ENCODE assay signal across 12 cellular contexts in the genomic region with DNA sequence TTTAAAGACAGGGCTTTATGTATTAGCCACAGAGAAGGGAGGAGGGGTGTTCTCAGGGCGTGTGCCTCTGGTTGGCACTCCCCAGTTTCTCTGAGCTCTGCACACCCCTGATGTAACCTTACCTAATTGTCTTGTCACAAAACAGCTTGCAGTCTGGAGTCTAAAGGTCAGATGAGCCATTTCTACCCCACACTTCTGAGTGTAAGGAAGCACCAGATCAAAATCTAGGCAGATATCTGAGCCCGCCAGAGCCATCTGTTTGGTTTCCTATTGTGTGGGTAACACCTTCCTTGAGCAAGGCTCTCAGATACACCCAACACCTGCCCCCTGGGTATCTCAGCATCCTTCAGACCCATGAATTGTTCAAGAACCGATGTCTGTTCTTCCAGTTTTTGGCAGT. TPM values are rescaled to one million over a fixed set of nuclear protein-coding genes. Genes with fewer than 3 reads are reported as not detected.
DNase-seq lines count a peak whose midpoint lies in the region; ATAC-seq and TF ChIP-seq lines count a peak whose summit lies in the region.
"Had no signal": no experiment of that assay in that cellular context is flagged by ENCODE, and none has a peak within 500 bp of the region (broad histone marks: within the 10 kb centered on the region; RNA-seq: fewer than 3 reads in every experiment).

No MANE protein-coding gene starts in this region.

- no peak for TF ChIP-seq CTCF in activated B cell treated with CpG ODN at 0.5 μM for 24 hours (IDR thresholded peaks at IDR 0.05)
- TF ChIP-seq CTCF in prostate gland (IDR thresholded peaks at IDR 0.05), result no peak

- peaks cover 4% of the 10 kb centered on the region for H3K27me3 Mint-ChIP-seq in activated B cell treated with CpG ODN at 0.5 μM for 24 hours

- H3K27me3 ChIP-seq in esophagus (ENCODE audit: control insufficient read depth in 1 of 2, insufficient read depth in 2 of 2, low read length in 2 of 2), result no peaks in the 10 kb centered on the region
- no peaks in the 10 kb centered on the region for H3K27me3 ChIP-seq in prostate gland (replicated peaks; ENCODE audit: insufficient read depth)
- H3K27me3 ChIP-seq: brain microvascular endothelial cell, gastroesophageal sphincter had no signal

- 38 to 48% methylated on average over 3 of the region's 3 CpGs for WGBS in esophagus, 2 donors
- WGBS in prostate gland, result 66% methylated on average over 3 of the region's 3 CpGs

- TF ChIP-seq POLR2A in prostate gland (IDR thresholded peaks at IDR 0.05), result no peak

- no peaks in the 10 kb centered on the region for H3K36me3 Mint-ChIP-seq in activated B cell treated with CpG ODN at 0.5 μM for 24 hours (ENCODE audit: low read depth)

- intact Hi-C loops in activated B cell treated with CpG ODN at 0.5 μM for 24 hours (cut with micrococcal nuclease), result no loop called here
- intact Hi-C loops in prostate gland (cut with DNase I), result no loop called here

- peak; percentile 67 for DNase-seq in activated CD8-positive, alpha-beta memory T cell treated with anti-CD3 and anti-CD28 coated beads for 24 hours
- DNase-seq in activated CD8-positive, alpha-beta memory T cell treated with anti-CD3 and anti-CD28 coated beads, Interleukin-2, amount 50 U/mL, for 4 hours, result no peak
- DNase-seq in activated B cell treated with CpG ODN at 0.5 μM for 24 hours (no peak), NCI-H2227 treated with DMSO at 0.1 percent for 48 hours (lab: John Stamatoyannopoulos, UW) (no peak), COLO829 (ENCODE audit: low spot score) (no peak), prostate gland (ENCODE audit: low spot score) (no peak)
- DNase-seq in stimulated activated naive CD8-positive, alpha-beta T cell treated with anti-CD3 and anti-CD28 coated beads, Interleukin-15, Interleukin-2, amounts not matched to agents 100 U/mL and 50 U/mL, for 24 hours, result peak; percentile 60
- DNase-seq: brain microvascular endothelial cell, HCEC 1CT, NCI-H446 treated with DMSO at 0.1 percent for 48 hours had no signal

- H3K9me3 ChIP-seq in esophagus (ENCODE audit: control insufficient read depth in 2 of 2, insufficient read depth in 1 of 2, low read depth in 1 of 2, low read length in 1 of 2) (no peaks in the 10 kb centered on the region), prostate gland (no peaks in the 10 kb centered on the region)
- H3K9me3 ChIP-seq: gastroesophageal sphincter had no signal

- no peaks in the 10 kb centered on the region for H3K9me3 Mint-ChIP-seq in activated B cell treated with CpG ODN at 0.5 μM for 24 hours

- no peak overlapping the region for H3K4me3 Mint-ChIP-seq in activated B cell treated with CpG ODN at 0.5 μM for 24 hours

- peaks cover 33% of the 10 kb centered on the region for H3K4me1 Mint-ChIP-seq in activated B cell treated with CpG ODN at 0.5 μM for 24 hours

- H3K4me3 ChIP-seq in esophagus (ENCODE audit: low read depth in 1 of 2, low read length in 2 of 2) (no peak overlapping the region), prostate gland (no peak overlapping the region)
- H3K4me3 ChIP-seq: gastroesophageal sphincter had no signal

- no peak for ATAC-seq in activated B cell treated with CpG ODN at 0.5 μM for 24 hours (ENCODE audit: low read depth)
- ATAC-seq in stimulated activated naive CD8-positive, alpha-beta T cell treated with anti-CD3 and anti-CD28 coated beads, Interleukin-15, Interleukin-2, amounts not matched to agents 100 U/mL and 50 U/mL, for 24 hours, result peak; percentile 80
- ATAC-seq: gastroesophageal sphincter had no signal

- peaks cover 0 to 6% of the 10 kb centered on the region in 2 donors for H3K4me1 ChIP-seq in esophagus (ENCODE audit: control insufficient read depth in 2 of 2, insufficient read depth in 2 of 2, low read length in 1 of 2)
- peaks cover 3% of the 10 kb centered on the region for H3K4me1 ChIP-seq in prostate gland (replicated peaks)
- H3K4me1 ChIP-seq: gastroesophageal sphincter had no signal

- H3K27ac ChIP-seq in esophagus (ENCODE audit: low read depth in 2 of 2, low read length in 1 of 2), result peak overlapping the region; percentile 76 to 87
- no peak overlapping the region for H3K27ac ChIP-seq in prostate gland
- H3K27ac ChIP-seq: brain microvascular endothelial cell, gastroesophageal sphincter had no signal

- no peaks in the 10 kb centered on the region for H3K36me3 ChIP-seq in esophagus (ENCODE audit: control insufficient read depth in 2 of 2, insufficient read depth in 2 of 2, low read length in 1 of 2)
- no peaks in the 10 kb centered on the region for H3K36me3 ChIP-seq in prostate gland
- H3K36me3 ChIP-seq: brain microvascular endothelial cell, gastroesophageal sphincter had no signal

- CTCF ChIA-PET in activated B cell treated with CpG ODN at 0.5 μM for 24 hours (lab: Charles Lee), result no interaction called here

- peak overlapping the region; percentile 24 for H3K27ac Mint-ChIP-seq in activated B cell treated with CpG ODN at 0.5 μM for 24 hours

- POLR2A ChIA-PET in activated B cell treated with CpG ODN at 0.5 μM for 24 hours (lab: Charles Lee), result interaction anchor here (1.0 to 1.2 kb wide), 2 partner anchors 12 to 32 kb away, joined by 4 read pairs; no protein-coding TSS in a partner anchor

RNA-seq across cellular contexts. Expression of gene CDH1, which starts 15.5 kb away (rescaled TPM):
- total RNA-seq in activated B cell treated with CpG ODN at 0.5 μM for 24 hours, result 8.2 and 10.7 TPM in 2 replicates
- 10 to 100 TPM; 92.0 to 96.6 TPM for polyA plus RNA-seq in esophagus
- 100 to 1,000 TPM in 1 of 2 donors, 10 to 100 TPM in 1; 75.7 to 300 TPM for total RNA-seq in prostate gland

Comparison
In these comparisons a context has a peak if more than half of its experiments do, and no peak if none do; other contexts are left out.
1. DNase-seq: peak in activated CD8-positive, alpha-beta memory T cell treated with anti-CD3 and anti-CD28 coated beads for 24 hours (single experiment) and stimulated activated naive CD8-positive, alpha-beta T cell treated with anti-CD3 and anti-CD28 coated beads, Interleukin-15, Interleukin-2, amounts not matched to agents 100 U/mL and 50 U/mL, for 24 hours (single experiment); none in activated CD8-positive, alpha-beta memory T cell treated with anti-CD3 and anti-CD28 coated beads, Interleukin-2, amount 50 U/mL, for 4 hours (single experiment), activated B cell treated with CpG ODN at 0.5 μM for 24 hours (single experiment), NCI-H2227 treated with DMSO at 0.1 percent for 48 hours (single experiment), COLO829 (single experiment) and prostate gland (single experiment).
2. H3K27ac ChIP-seq: peak in esophagus (2 of 2); none in prostate gland (0 of 2).